Comparison of ENCODE assay signal across 11 cellular contexts in the genomic region with DNA sequence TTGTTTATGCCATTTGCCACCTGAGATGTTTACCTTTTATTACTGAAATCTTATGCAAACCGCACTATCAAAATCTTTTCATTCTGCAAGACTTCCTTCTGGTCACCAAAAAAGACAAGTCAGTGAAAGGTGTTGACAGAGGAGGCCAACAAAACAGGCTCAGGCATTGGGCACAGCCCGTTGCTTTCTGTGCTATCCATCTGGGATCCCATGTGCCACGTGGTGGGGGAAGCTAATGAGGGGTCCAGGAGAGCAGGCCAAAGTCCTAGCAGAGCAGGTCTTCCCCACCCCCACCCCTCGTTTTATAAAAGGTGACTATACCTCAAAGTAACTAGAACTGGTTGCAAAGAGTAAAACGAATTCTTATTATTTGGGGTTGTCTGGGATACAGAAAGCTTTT. TPM values are rescaled to one million over a fixed set of nuclear protein-coding genes. Genes with fewer than 3 reads are reported as not detected.
DNase-seq lines count a peak whose midpoint lies in the region; ATAC-seq and TF ChIP-seq lines count a peak whose summit lies in the region.
"Had no signal": no experiment of that assay in that cellular context is flagged by ENCODE, and none has a peak within 500 bp of the region (broad histone marks: within the 10 kb centered on the region; RNA-seq: fewer than 3 reads in every experiment).

No MANE protein-coding gene starts in this region.

- H3K4me3 Mint-ChIP-seq in activated CD4-positive, alpha-beta T cell treated with anti-CD3 and anti-CD28 coated beads, Interleukin-2, amount 10 ng/mL, durations not matched to agents 24 days and 14 days = peak overlapping the region; percentile 4
- peak overlapping the region; percentile 6 for H3K4me3 Mint-ChIP-seq in activated T-helper 1 cell treated with anti-CD3 and anti-CD28 coated beads, Interleukin-12 subunit alpha, Interleukin-12 subunit beta, Interleukin-2, Interleukin-4 antibody, amounts not matched to agents 30 ng/mL and 10 ng/mL and 1 ng/mL, durations not matched to agents 14 hours and 24 hours and 36 hours

- intact Hi-C loops in activated CD4-positive, alpha-beta T cell treated with anti-CD3 and anti-CD28 coated beads, Interleukin-2, amount 10 ng/mL, durations not matched to agents 24 days and 14 days (cut with micrococcal nuclease) = no loop called here
- intact Hi-C loops in activated T-helper 1 cell treated with anti-CD3 and anti-CD28 coated beads, Interleukin-12 subunit alpha, Interleukin-12 subunit beta, Interleukin-2, Interleukin-4 antibody, amounts not matched to agents 30 ng/mL and 10 ng/mL and 1 ng/mL, durations not matched to agents 14 hours and 24 hours and 36 hours (cut with micrococcal nuclease) = no loop called here

- H3K4me3 ChIP-seq in fibroblast of the aortic adventitia (ENCODE audit: low read depth, low read length) (peak overlapping the region; percentile 98), suprapubic skin (peak overlapping the region; percentile 59)

- H3K27me3 Mint-ChIP-seq in activated CD4-positive, alpha-beta T cell treated with anti-CD3 and anti-CD28 coated beads, Interleukin-2, amount 10 ng/mL, durations not matched to agents 24 days and 14 days = peaks cover 41% of the 10 kb centered on the region
- peaks cover 23% of the 10 kb centered on the region for H3K27me3 Mint-ChIP-seq in activated T-helper 1 cell treated with anti-CD3 and anti-CD28 coated beads, Interleukin-12 subunit alpha, Interleukin-12 subunit beta, Interleukin-2, Interleukin-4 antibody, amounts not matched to agents 30 ng/mL and 10 ng/mL and 1 ng/mL, durations not matched to agents 14 hours and 24 hours and 36 hours (ENCODE audit: insufficient read depth)

- TF ChIP-seq POLR2A in suprapubic skin (IDR thresholded peaks at IDR 0.05) = no peak

- WGBS in suprapubic skin = 59% methylated on average over 5 of the region's 5 CpGs

- H3K4me1 ChIP-seq in suprapubic skin = peaks cover 20% of the 10 kb centered on the region

- no peak for TF ChIP-seq EP300 in suprapubic skin (IDR thresholded peaks at IDR 0.05)

- H3K36me3 ChIP-seq in suprapubic skin = no peaks in the 10 kb centered on the region

- no peak overlapping the region for H3K27ac ChIP-seq in suprapubic skin

- no peak overlapping the region for H3K27ac Mint-ChIP-seq in activated CD4-positive, alpha-beta T cell treated with anti-CD3 and anti-CD28 coated beads, Interleukin-2, amount 10 ng/mL, durations not matched to agents 24 days and 14 days
- no peak overlapping the region for H3K27ac Mint-ChIP-seq in activated T-helper 1 cell treated with anti-CD3 and anti-CD28 coated beads, Interleukin-12 subunit alpha, Interleukin-12 subunit beta, Interleukin-2, Interleukin-4 antibody, amounts not matched to agents 30 ng/mL and 10 ng/mL and 1 ng/mL, durations not matched to agents 14 hours and 24 hours and 36 hours
- H3K27ac Mint-ChIP-seq: naive thymus-derived CD8-positive, alpha-beta T cell had no signal

- no peaks in the 10 kb centered on the region for H3K9me3 Mint-ChIP-seq in activated CD4-positive, alpha-beta T cell treated with anti-CD3 and anti-CD28 coated beads, Interleukin-2, amount 10 ng/mL, durations not matched to agents 24 days and 14 days
- H3K9me3 Mint-ChIP-seq in activated T-helper 1 cell treated with anti-CD3 and anti-CD28 coated beads, Interleukin-12 subunit alpha, Interleukin-12 subunit beta, Interleukin-2, Interleukin-4 antibody, amounts not matched to agents 30 ng/mL and 10 ng/mL and 1 ng/mL, durations not matched to agents 14 hours and 24 hours and 36 hours = peaks cover 5% of the 10 kb centered on the region

- DNase-seq in activated CD4-positive, alpha-beta T cell treated with anti-CD3 and anti-CD28 coated beads, Interleukin-2, amount 10 ng/mL, durations not matched to agents 24 days and 14 days = no peak
- DNase-seq in activated CD4-positive, alpha-beta T cell treated with anti-CD3 and anti-CD28 coated beads, Interleukin-2, amount 50 U/mL, for 1 hour = no peak
- no peak for DNase-seq in activated T-helper 1 cell treated with anti-CD3 and anti-CD28 coated beads, Interleukin-12 subunit alpha, Interleukin-12 subunit beta, Interleukin-2, Interleukin-4 antibody, amounts not matched to agents 30 ng/mL and 10 ng/mL and 1 ng/mL, durations not matched to agents 14 hours and 24 hours and 36 hours (ENCODE audit: low spot score)
- no peak for DNase-seq in fibroblast of the aortic adventitia (ENCODE audit: low read depth)
- no peak for DNase-seq in suprapubic skin (ENCODE audit: low spot score in 2 of 2)
- DNase-seq in globus pallidus (ENCODE audit: low spot score) = no peak
- no peak for DNase-seq in activated CD4-positive, CD25-positive, alpha-beta regulatory T cell treated with anti-CD3 and anti-CD28 coated beads, Interleukin-2, amount 50 U/mL, for 72 hours
- DNase-seq: activated CD4-positive, alpha-beta T cell treated with anti-CD3 and anti-CD28 coated beads, Interleukin-2, amount 50 U/mL, for 4 hours; naive thymus-derived CD8-positive, alpha-beta T cell had no signal

- peaks cover 2% of the 10 kb centered on the region for H3K36me3 Mint-ChIP-seq in activated CD4-positive, alpha-beta T cell treated with anti-CD3 and anti-CD28 coated beads, Interleukin-2, amount 10 ng/mL, durations not matched to agents 24 days and 14 days (ENCODE audit: low read depth)
- H3K36me3 Mint-ChIP-seq in activated T-helper 1 cell treated with anti-CD3 and anti-CD28 coated beads, Interleukin-12 subunit alpha, Interleukin-12 subunit beta, Interleukin-2, Interleukin-4 antibody, amounts not matched to agents 30 ng/mL and 10 ng/mL and 1 ng/mL, durations not matched to agents 14 hours and 24 hours and 36 hours (ENCODE audit: low read depth) = peaks cover 1% of the 10 kb centered on the region
- H3K36me3 Mint-ChIP-seq: CD14-positive monocyte had no signal

- no peaks in the 10 kb centered on the region for H3K9me3 ChIP-seq in suprapubic skin

- peaks cover 9% of the 10 kb centered on the region for H3K4me1 Mint-ChIP-seq in activated CD4-positive, alpha-beta T cell treated with anti-CD3 and anti-CD28 coated beads, Interleukin-2, amount 10 ng/mL, durations not matched to agents 24 days and 14 days
- peaks cover 8% of the 10 kb centered on the region for H3K4me1 Mint-ChIP-seq in activated T-helper 1 cell treated with anti-CD3 and anti-CD28 coated beads, Interleukin-12 subunit alpha, Interleukin-12 subunit beta, Interleukin-2, Interleukin-4 antibody, amounts not matched to agents 30 ng/mL and 10 ng/mL and 1 ng/mL, durations not matched to agents 14 hours and 24 hours and 36 hours (ENCODE audit: low read depth)

- no peak for ATAC-seq in HG02759 (IDR thresholded peaks at IDR 0.05; ENCODE audit: unreplicated experiment)

- TF ChIP-seq CTCF in fibroblast of the aortic adventitia (IDR thresholded peaks at IDR 0.05; ENCODE audit: insufficient read depth, low read length) (no peak), suprapubic skin (IDR thresholded peaks at IDR 0.05) (no peak)

- H3K27me3 ChIP-seq in suprapubic skin = no peaks in the 10 kb centered on the region

RNA-seq across cellular contexts. Expression of gene ALDH1L2, which starts 1.2 kb away (rescaled TPM):
- total RNA-seq in activated CD4-positive, alpha-beta T cell treated with anti-CD3 and anti-CD28 coated beads, Interleukin-2, amount 10 ng/mL, durations not matched to agents 24 days and 14 days = 1.3 and 1.5 TPM in 2 replicates
- 1.1 and 1.5 TPM in 2 replicates for total RNA-seq in activated T-helper 1 cell treated with anti-CD3 and anti-CD28 coated beads, Interleukin-12 subunit alpha, Interleukin-12 subunit beta, Interleukin-2, Interleukin-4 antibody, amounts not matched to agents 30 ng/mL and 10 ng/mL and 1 ng/mL, durations not matched to agents 14 hours and 24 hours and 36 hours
- total RNA-seq in fibroblast of the aortic adventitia (ENCODE audit: low replicate concordance) (41.5 and 79.1 TPM in 2 replicates), suprapubic skin (1 to 10 TPM; 1.3 to 7.6 (median 3.9) TPM)

RNA-seq across cellular contexts. Expression of gene WASHC4, which starts 24.5 kb away (rescaled TPM):
- 31.5 and 36.5 TPM in 2 replicates for total RNA-seq in activated CD4-positive, alpha-beta T cell treated with anti-CD3 and anti-CD28 coated beads, Interleukin-2, amount 10 ng/mL, durations not matched to agents 24 days and 14 days
- 34.5 and 36.3 TPM in 2 replicates for total RNA-seq in activated T-helper 1 cell treated with anti-CD3 and anti-CD28 coated beads, Interleukin-12 subunit alpha, Interleukin-12 subunit beta, Interleukin-2, Interleukin-4 antibody, amounts not matched to agents 30 ng/mL and 10 ng/mL and 1 ng/mL, durations not matched to agents 14 hours and 24 hours and 36 hours
- total RNA-seq in fibroblast of the aortic adventitia (ENCODE audit: low replicate concordance) (75.6 and 102 TPM in 2 replicates), suprapubic skin (10 to 100 TPM; 24.9 to 66.5 (median 30.4) TPM)
